ENCODE assay signal across 8 cellular contexts in the genomic region with DNA sequence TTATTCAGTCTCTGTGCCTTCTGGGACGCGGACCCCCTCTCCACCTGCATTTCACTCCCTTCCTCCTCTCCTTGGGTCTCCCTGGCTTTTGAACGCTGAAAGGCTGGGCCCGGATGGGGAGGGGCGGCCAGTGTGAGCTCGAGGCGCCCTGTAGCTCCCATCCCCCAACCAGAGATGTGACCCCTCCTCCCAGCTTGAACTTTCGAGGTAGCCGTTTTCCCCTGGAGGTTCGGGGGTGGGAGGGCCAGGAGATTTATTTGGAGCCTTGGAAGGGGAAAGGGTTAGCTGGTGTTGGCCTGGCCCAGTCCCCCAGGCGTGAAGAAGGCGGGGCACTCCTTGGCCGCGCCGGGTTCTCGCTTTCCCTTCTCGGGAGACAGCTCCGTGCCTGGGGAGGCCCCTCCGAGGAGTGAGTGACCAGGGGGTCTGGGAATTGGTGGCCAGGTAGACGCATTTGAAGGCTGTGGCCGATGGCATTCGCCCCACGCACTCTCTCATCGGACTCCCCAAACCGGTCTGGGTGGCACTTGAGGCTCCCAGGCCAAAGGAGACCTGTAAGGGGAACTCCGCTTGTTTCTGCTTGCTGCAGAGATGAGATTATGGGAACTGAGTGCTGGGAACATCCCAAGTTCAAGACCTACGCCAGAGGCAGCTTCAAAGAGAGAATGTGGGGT. TPM values are rescaled to one million over a fixed set of nuclear protein-coding genes. Genes with fewer than 3 reads are reported as not detected.
DNase-seq lines count a peak whose midpoint lies in the region; ATAC-seq and TF ChIP-seq lines count a peak whose summit lies in the region.

No MANE protein-coding gene starts in this region.

- H3F3A ChIP-seq in neural cell (ENCODE audit: insufficient read depth, low read length, poor library complexity, severe bottlenecking): no peaks in the 10 kb centered on the region

- TF ChIP-seq RAD21 in neural cell (conservative IDR thresholded peaks at IDR 0.05): no peak

- H3K79me2 ChIP-seq in neural cell (replicated peaks; ENCODE audit: insufficient read depth, low read length): no peaks in the 10 kb centered on the region

- no peaks in the 10 kb centered on the region for H4K20me1 ChIP-seq in neural cell (ENCODE audit: insufficient read depth)

- DNase-seq in AG09309 (ENCODE audit: low read depth): no peak
- no peak for DNase-seq in HFFc6
- DNase-seq in activated CD8-positive, alpha-beta memory T cell treated with anti-CD3 and anti-CD28 coated beads, Interleukin-2, amount 10 ng/mL, durations not matched to agents 7 days and 5 days: peak; percentile 41
- DNase-seq in fibroblast of pulmonary artery (ENCODE audit: low read depth): no peak
- no peak for DNase-seq in HEK293T (ENCODE audit: extremely low spot score)

- H3K9me3 Mint-ChIP-seq in HFFc6: no peaks in the 10 kb centered on the region
- H3K9me3 Mint-ChIP-seq in activated CD8-positive, alpha-beta memory T cell treated with anti-CD3 and anti-CD28 coated beads, Interleukin-2, amount 10 ng/mL, durations not matched to agents 7 days and 5 days (ENCODE audit: low read depth): no peaks in the 10 kb centered on the region

- H3K27me3 Mint-ChIP-seq in HFFc6 (ENCODE audit: insufficient read depth): no peaks in the 10 kb centered on the region
- H3K27me3 Mint-ChIP-seq in activated CD8-positive, alpha-beta memory T cell treated with anti-CD3 and anti-CD28 coated beads, Interleukin-2, amount 10 ng/mL, durations not matched to agents 7 days and 5 days: no peaks in the 10 kb centered on the region

- H3K36me3 ChIP-seq in neural cell (ENCODE audit: insufficient read depth, low read length): no peaks in the 10 kb centered on the region

- POLR2A ChIA-PET in HEK293T (lab: Yijun Ruan, JAX): interaction anchor here (3.5 kb wide), 1 partner anchor 142 kb away, joined by 17 read pairs; no protein-coding TSS in a partner anchor

- peak overlapping the region; percentile 87 for H3K4me3 Mint-ChIP-seq in HFFc6
- peak overlapping the region; percentile 81 for H3K4me3 Mint-ChIP-seq in activated CD8-positive, alpha-beta memory T cell treated with anti-CD3 and anti-CD28 coated beads, Interleukin-2, amount 10 ng/mL, durations not matched to agents 7 days and 5 days

- peak overlapping the region; percentile 26 for H3K4me2 ChIP-seq in neural cell (ENCODE audit: low read length)

- peak overlapping the region; percentile 68 for H3K9ac ChIP-seq in neural cell (ENCODE audit: low read length)

- TF ChIP-seq CTCF in AG09309 (IDR thresholded peaks at IDR 0.05; ENCODE audit: control insufficient read depth, insufficient read depth, low read depth, low read length, missing control alignments): no peak
- no peak for TF ChIP-seq CTCF in HFFc6 (IDR thresholded peaks at IDR 0.05)
- TF ChIP-seq CTCF in fibroblast of pulmonary artery (IDR thresholded peaks at IDR 0.05; ENCODE audit: low read length, missing control alignments): no peak
- no peak for TF ChIP-seq CTCF in neural cell (IDR thresholded peaks at IDR 0.05; ENCODE audit: poor library complexity, severe bottlenecking)

- peaks cover 10% of the 10 kb centered on the region for H3K27me3 ChIP-seq in neural cell (ENCODE audit: insufficient read depth, low read depth, low read length)

- no peak overlapping the region for H3K27ac ChIP-seq in neural cell (ENCODE audit: low read length)

- H3K4me3 ChIP-seq in AG09309 (ENCODE audit: control insufficient read depth, low read depth, low read length) (peak overlapping the region; percentile 78), fibroblast of pulmonary artery (replicated peaks; ENCODE audit: low read depth, low read length) (peak overlapping the region; percentile 77), neural cell (ENCODE audit: low read length) (peak overlapping the region; percentile 84)

- no peak for ATAC-seq in activated CD8-positive, alpha-beta memory T cell treated with anti-CD3 and anti-CD28 coated beads, Interleukin-2, amount 10 ng/mL, durations not matched to agents 7 days and 5 days
- ATAC-seq in activated CD4-positive, CD25-positive, alpha-beta regulatory T cell treated with anti-CD3 and anti-CD28 coated beads, Interleukin-2, amount 50 U/mL, for 24 hours: no peak
- ATAC-seq in HG03159 (IDR thresholded peaks at IDR 0.05; ENCODE audit: unreplicated experiment): no peak

- no peaks in the 10 kb centered on the region for H3K9me2 ChIP-seq in neural cell (ENCODE audit: insufficient read depth, low read length)

- H2AFZ ChIP-seq in neural cell (ENCODE audit: low read depth, low read length): peak overlapping the region; percentile 72

- no peaks in the 10 kb centered on the region for H3K9me3 ChIP-seq in neural cell (ENCODE audit: low read length)

- peaks cover 70% of the 10 kb centered on the region for H3K4me1 Mint-ChIP-seq in HFFc6 (ENCODE audit: low read depth)
- peaks cover 20% of the 10 kb centered on the region for H3K4me1 Mint-ChIP-seq in activated CD8-positive, alpha-beta memory T cell treated with anti-CD3 and anti-CD28 coated beads, Interleukin-2, amount 10 ng/mL, durations not matched to agents 7 days and 5 days

- CTCF ChIA-PET in activated CD8-positive, alpha-beta memory T cell treated with anti-CD3 and anti-CD28 coated beads, Interleukin-2, amount 10 ng/mL, durations not matched to agents 7 days and 5 days (lab: Charles Lee): interaction anchor here (0.6 to 3.1 kb wide), 6 partner anchors 10 to 418 kb away, joined by 3 to 11 read pairs (median 3); partner anchors contain the start of gene THUMPD1
- CTCF ChIA-PET in HEK293T (lab: Yijun Ruan, JAX): interaction anchor here (0.5 to 1.8 kb wide), 3 partner anchors 29 to 141 kb away, joined by 3 to 7 read pairs (median 7); no protein-coding TSS in a partner anchor

- H3K27ac Mint-ChIP-seq in HFFc6: no peak overlapping the region
- H3K27ac Mint-ChIP-seq in activated CD8-positive, alpha-beta memory T cell treated with anti-CD3 and anti-CD28 coated beads, Interleukin-2, amount 10 ng/mL, durations not matched to agents 7 days and 5 days: no peak overlapping the region

- TF ChIP-seq EP300 in neural cell (conservative IDR thresholded peaks at IDR 0.05; ENCODE audit: poor library complexity, severe bottlenecking): no peak

- H3K36me3 Mint-ChIP-seq in HFFc6 (ENCODE audit: low read depth): peaks cover 17% of the 10 kb centered on the region
- peaks cover 11% of the 10 kb centered on the region for H3K36me3 Mint-ChIP-seq in activated CD8-positive, alpha-beta memory T cell treated with anti-CD3 and anti-CD28 coated beads, Interleukin-2, amount 10 ng/mL, durations not matched to agents 7 days and 5 days

TF ChIP-seq in neural cell, 6 proteins besides CTCF, POLR2A, EP300 and RAD21 (continues in another document):
- TF ChIP-seq POLR2AphosphoS5 (IDR thresholded peaks at IDR 0.05): no peak
- no peak for TF ChIP-seq TAF1 (IDR thresholded peaks at IDR 0.05; ENCODE audit: low read depth)
- TF ChIP-seq EZH2 (IDR thresholded peaks at IDR 0.05; ENCODE audit: borderline replicate concordance, insufficient read depth, low read length, poor library complexity, severe bottlenecking): no peak

TF ChIP-seq in HEK293T, 16 proteins besides CTCF, POLR2A, EP300 and RAD21:
- TF ChIP-seq ELF4 (IDR thresholded peaks at IDR 0.05) (no peak), HDGF (IDR thresholded peaks at IDR 0.05; ENCODE audit: borderline replicate concordance) (no peak), SUZ12 (IDR thresholded peaks at IDR 0.05) (no peak), LEF1 (IDR thresholded peaks at IDR 0.05; ENCODE audit: borderline replicate concordance) (no peak), FOXM1 (IDR thresholded peaks at IDR 0.05; ENCODE audit: borderline replicate concordance) (no peak), FOXA1 (IDR thresholded peaks at IDR 0.05) (no peak), NFRKB (IDR thresholded peaks at IDR 0.05) (no peak), BHLHE40 (IDR thresholded peaks at IDR 0.05; ENCODE audit: borderline replicate concordance) (no peak)
- TF ChIP-seq, protein P1, sequence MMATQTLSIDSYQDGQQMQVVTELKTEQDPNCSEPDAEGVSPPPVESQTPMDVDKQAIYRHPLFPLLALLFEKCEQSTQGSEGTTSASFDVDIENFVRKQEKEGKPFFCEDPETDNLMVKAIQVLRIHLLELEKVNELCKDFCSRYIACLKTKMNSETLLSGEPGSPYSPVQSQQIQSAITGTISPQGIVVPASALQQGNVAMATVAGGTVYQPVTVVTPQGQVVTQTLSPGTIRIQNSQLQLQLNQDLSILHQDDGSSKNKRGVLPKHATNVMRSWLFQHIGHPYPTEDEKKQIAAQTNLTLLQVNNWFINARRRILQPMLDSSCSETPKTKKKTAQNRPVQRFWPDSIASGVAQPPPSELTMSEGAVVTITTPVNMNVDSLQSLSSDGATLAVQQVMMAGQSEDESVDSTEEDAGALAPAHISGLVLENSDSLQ (IDR thresholded peaks at IDR 0.05): no peak
TF ChIP-seq in HEK293T: peak in this region for 0.

RNA-seq across cellular contexts. Expression of gene LDAF1, which starts 0.9 kb away (rescaled TPM):
- 10 to 100 TPM; 16.0 to 22.1 (median 18.6) TPM for total RNA-seq in HFFc6 (2021; fragmentation: NEBNext Ultra II Directional; extraction: Animal tissue kit (Norgen Biotek cat#: 25700))
- 1 to 10 TPM; 8.9 to 9.5 TPM for total RNA-seq in activated CD8-positive, alpha-beta memory T cell treated with anti-CD3 and anti-CD28 coated beads, Interleukin-2, amount 10 ng/mL, durations not matched to agents 7 days and 5 days
- 10.8 and 25.4 TPM in 2 replicates for polyA plus RNA-seq in neural cell
- 6.9 and 9.3 TPM in 2 replicates for polyA minus RNA-seq in neural cell

RNA-seq across cellular contexts. Expression of gene DNAH3, which starts 8.8 kb away (rescaled TPM):
- not detected for total RNA-seq in HFFc6 (2021; fragmentation: NEBNext Ultra II Directional; extraction: Animal tissue kit (Norgen Biotek cat#: 25700))
- under 1 TPM; 0.02 to 0.03 TPM for total RNA-seq in activated CD8-positive, alpha-beta memory T cell treated with anti-CD3 and anti-CD28 coated beads, Interleukin-2, amount 10 ng/mL, durations not matched to agents 7 days and 5 days
- 0.06 TPM in 1 of 2 replicates, not detected in the other for polyA plus RNA-seq in neural cell
- polyA minus RNA-seq in neural cell: 0.24 TPM in 1 of 2 replicates, not detected in the other

RNA-seq across cellular contexts. Expression of gene ZP2, which starts 52.0 kb away (rescaled TPM):
- not detected for total RNA-seq in HFFc6 (2021; fragmentation: NEBNext Ultra II Directional; extraction: Animal tissue kit (Norgen Biotek cat#: 25700))
- total RNA-seq in activated CD8-positive, alpha-beta memory T cell treated with anti-CD3 and anti-CD28 coated beads, Interleukin-2, amount 10 ng/mL, durations not matched to agents 7 days and 5 days: not detected
- polyA plus RNA-seq in neural cell: not detected in 2 replicates
- not detected in 2 replicates for polyA minus RNA-seq in neural cell
